Comparison of ENCODE assay signal across 13 cellular contexts in genomic region chrX:43002526-43003203, GRCh38.
DNase-seq lines count a peak whose midpoint lies in the region; ATAC-seq, FAIRE-seq and TF ChIP-seq lines count a peak whose summit lies in the region.
"Had no signal": no experiment of that assay in that cellular context is flagged by ENCODE, and none has a peak within 500 bp of the region (broad histone marks: within the 10 kb centered on the region; RNA-seq: fewer than 3 reads in every experiment).

No MANE protein-coding gene starts in this region.

- no peak overlapping the region for H2AFZ ChIP-seq in astrocyte (ENCODE audit: low read depth, low read length)

- no peak overlapping the region for H3K4me3 ChIP-seq in astrocyte (ENCODE audit: insufficient read depth, low read depth, low read length)
- H3K4me3 ChIP-seq in left ventricle myocardium inferior = no peak overlapping the region
- H3K4me3 ChIP-seq: left lung, right lobe of liver had no signal

- H3K27ac ChIP-seq in astrocyte (ENCODE audit: low read depth, low read length) = no peak overlapping the region
- no peak overlapping the region for H3K27ac ChIP-seq in caudate nucleus (ENCODE audit: low read depth, low read length)
- no peak overlapping the region for H3K27ac ChIP-seq in left ventricle myocardium inferior (replicated peaks)
- H3K27ac ChIP-seq: left lung, right lobe of liver had no signal

- FAIRE-seq in astrocyte (lab: Jason Lieb, UNC) = peak; percentile 80

- intact Hi-C loops in left ventricle myocardium inferior (cut with micrococcal nuclease) = no loop called here

- no peaks in the 10 kb centered on the region for H3K9me3 Mint-ChIP-seq in astrocyte (ENCODE audit: unreplicated experiment)
- H3K9me3 Mint-ChIP-seq: CD8-positive, alpha-beta T cell; central memory CD8-positive, alpha-beta T cell had no signal

- no peaks in the 10 kb centered on the region for H3K4me1 Mint-ChIP-seq in astrocyte (ENCODE audit: low read depth, unreplicated experiment)
- H3K4me1 Mint-ChIP-seq: central memory CD8-positive, alpha-beta T cell had no signal

- H3K9ac ChIP-seq in astrocyte (ENCODE audit: low read length) = no peak overlapping the region

- no peak for DNase-seq in astrocyte (ENCODE audit: low read depth)
- no peak for DNase-seq in caudate nucleus (lab: John Stamatoyannopoulos, UW)
- DNase-seq in GM19240 (ENCODE audit: insufficient read length, low spot score) = no peak
- no peak for DNase-seq in activated gamma-delta T cell treated with Interleukin-2 at 50 U/mL for 16 hours
- DNase-seq in left ventricle myocardium inferior = no peak
- DNase-seq: CD8-positive, alpha-beta T cell; left lung; right lobe of liver; stimulated activated CD8-positive, alpha-beta memory T cell treated with anti-CD3 and anti-CD28 coated beads, Interleukin-4, amount 100 ng/mL, for 48 hours had no signal

- H3K36me3 ChIP-seq in astrocyte (ENCODE audit: insufficient read depth, low read length) (no peaks in the 10 kb centered on the region), left ventricle myocardium inferior (no peaks in the 10 kb centered on the region)
- H3K36me3 ChIP-seq: left lung, right lobe of liver had no signal

- no peak overlapping the region for H3K4me2 ChIP-seq in astrocyte (ENCODE audit: low read length)

- no peak overlapping the region for H3K27ac Mint-ChIP-seq in astrocyte (ENCODE audit: unreplicated experiment)
- H3K27ac Mint-ChIP-seq: CD8-positive, alpha-beta T cell had no signal

- TF ChIP-seq POLR2A in GM18505 (IDR thresholded peaks at IDR 0.05; ENCODE audit: borderline replicate concordance, extremely low read depth, insufficient read depth, insufficient read length) = no peak

- ATAC-seq in GM18505 (IDR thresholded peaks at IDR 0.05; ENCODE audit: unreplicated experiment) (peak; percentile 94), GM21447 (IDR thresholded peaks at IDR 0.05; ENCODE audit: unreplicated experiment) (peak; percentile 90), HG03135 (IDR thresholded peaks at IDR 0.05; ENCODE audit: unreplicated experiment) (peak; percentile 74)
- ATAC-seq: CD8-positive, alpha-beta T cell; left lung; right lobe of liver had no signal

- H3K4me1 ChIP-seq in astrocyte (ENCODE audit: insufficient read depth, low read length) (no peaks in the 10 kb centered on the region), left ventricle myocardium inferior (no peaks in the 10 kb centered on the region)
- H3K4me1 ChIP-seq: left lung, right lobe of liver had no signal

- H3K79me2 ChIP-seq in astrocyte (ENCODE audit: insufficient read depth, low read length) = no peaks in the 10 kb centered on the region

- TF ChIP-seq CTCF in astrocyte (IDR thresholded peaks at IDR 0.05; ENCODE audit: insufficient read depth, low read depth, low read length) = no peak
- TF ChIP-seq CTCF in left ventricle myocardium inferior (IDR thresholded peaks at IDR 0.05; ENCODE audit: borderline replicate concordance) = no peak

- no peaks in the 10 kb centered on the region for H3K36me3 Mint-ChIP-seq in astrocyte (ENCODE audit: low read depth, unreplicated experiment)
- H3K36me3 Mint-ChIP-seq: CD8-positive, alpha-beta T cell had no signal

- H3K27me3 ChIP-seq in astrocyte (ENCODE audit: insufficient read depth, low read length) (no peaks in the 10 kb centered on the region), left ventricle myocardium inferior (ENCODE audit: low read depth) (no peaks in the 10 kb centered on the region)
- H3K27me3 ChIP-seq: left lung, right lobe of liver had no signal

- no peak overlapping the region for H3K4me3 Mint-ChIP-seq in astrocyte (ENCODE audit: unreplicated experiment)
- H3K4me3 Mint-ChIP-seq: CD8-positive, alpha-beta T cell; central memory CD8-positive, alpha-beta T cell had no signal

- H3K27me3 Mint-ChIP-seq in astrocyte (ENCODE audit: low read depth, unreplicated experiment) = no peaks in the 10 kb centered on the region
- H3K27me3 Mint-ChIP-seq: central memory CD8-positive, alpha-beta T cell had no signal

- H3K9me3 ChIP-seq in astrocyte (ENCODE audit: insufficient read depth, low read depth, low read length) = no peaks in the 10 kb centered on the region
- H3K9me3 ChIP-seq in left ventricle myocardium inferior (replicated peaks) = no peaks in the 10 kb centered on the region
- H3K9me3 ChIP-seq: left lung, right lobe of liver had no signal

- no peaks in the 10 kb centered on the region for H4K20me1 ChIP-seq in astrocyte (ENCODE audit: insufficient read depth, low read length)
